ENCODE assay signal across 24 cellular contexts in genomic region chr14:36967892-36968555, GRCh38.
DNase-seq lines count a peak whose midpoint lies in the region; ATAC-seq and TF ChIP-seq lines count a peak whose summit lies in the region.
"Had no signal": no experiment of that assay in that cellular context is flagged by ENCODE, and none has a peak within 500 bp of the region (broad histone marks: within the 10 kb centered on the region; RNA-seq: fewer than 3 reads in every experiment).

No MANE protein-coding gene starts in this region.

- no peak overlapping the region for H3K27ac ChIP-seq in PC-3 (ENCODE audit: low read length)
- H3K27ac ChIP-seq in osteoblast (ENCODE audit: low read depth, low read length): no peak overlapping the region
- H3K27ac ChIP-seq: brain microvascular endothelial cell, KMS-11, parathyroid adenoma, testis had no signal

- intact Hi-C loops in PC-3 (cut with micrococcal nuclease): no loop called here

- H3K9ac ChIP-seq in PC-3 (ENCODE audit: low read length): no peak overlapping the region
- H3K9ac ChIP-seq: KMS-11, parathyroid adenoma had no signal

- DNase-seq in Daoy (ENCODE audit: low read depth): peak; percentile 68
- peak; percentile 45 for DNase-seq in PC-3
- DNase-seq in kidney glomerular epithelial cell (lab: John Stamatoyannopoulos, UW): peak; percentile 33
- peak; percentile 13 for DNase-seq in osteoblast (ENCODE audit: insufficient read length, low spot score, missing footprints)
- DNase-seq in GM10266 (ENCODE audit: extremely low spot score): no peak
- no peak for DNase-seq in stimulated activated CD4-positive, alpha-beta T cell treated with anti-CD3 and anti-CD28 coated beads, Interleukin-2, amount 100 ng/mL, for 24 hours
- DNase-seq: activated CD4-positive, alpha-beta T cell treated with anti-CD3 and anti-CD28 coated beads for 36 hours; activated naive CD4-positive, alpha-beta T cell treated with anti-CD3 and anti-CD28 coated beads, Interleukin-2, amount 10 ng/mL, durations not matched to agents 7 days and 5 days; brain microvascular endothelial cell; CD4-positive, alpha-beta T cell; effector CD4-positive, alpha-beta T cell; glutamatergic neuron; islet precursor cell; MM.1S; mucosa of descending colon; NCI-H2081; NCI-H226; stimulated activated CD8-positive, alpha-beta memory T cell treated with anti-CD3 and anti-CD28 coated beads, Interleukin-4, amount 100 ng/mL, for 48 hours; SW 1271; testis had no signal

- no TSS peak for BruUV-seq in PC-3 (replicated peaks; lab: Mats Ljungman, UMichigan)

- H2AFZ ChIP-seq in PC-3 (ENCODE audit: low read length): no peak overlapping the region
- H2AFZ ChIP-seq in osteoblast (ENCODE audit: low read length): peak overlapping the region; percentile 21
- H2AFZ ChIP-seq: parathyroid adenoma had no signal

- peaks cover under 1% of the 10 kb centered on the region for H3F3A ChIP-seq in PC-3 (ENCODE audit: low read length, unreplicated experiment)

- POLR2A ChIA-PET in PC-3 (lab: Charles Lee; ENCODE audit: unreplicated experiment): no interaction called here

- H3K9me2 ChIP-seq in PC-3 (replicated peaks; ENCODE audit: low read length): no peaks in the 10 kb centered on the region

- CTCF ChIA-PET in PC-3 (lab: Charles Lee): no interaction called here

- H4K20me1 ChIP-seq in PC-3 (ENCODE audit: low read length) (no peaks in the 10 kb centered on the region), osteoblast (ENCODE audit: insufficient read depth, low read length) (no peaks in the 10 kb centered on the region)

- no peaks in the 10 kb centered on the region for H3K9me3 ChIP-seq in PC-3 (ENCODE audit: low read length)
- H3K9me3 ChIP-seq in osteoblast (ENCODE audit: low read depth, low read length): no peaks in the 10 kb centered on the region
- H3K9me3 ChIP-seq: mucosa of descending colon, testis had no signal

- no peak for TF ChIP-seq CTCF in PC-3 (conservative IDR thresholded peaks at IDR 0.05; ENCODE audit: low read depth, low read length)
- TF ChIP-seq CTCF in osteoblast (IDR thresholded peaks at IDR 0.05; ENCODE audit: extremely low read depth, low read depth, low read length): no peak
- no peak for TF ChIP-seq CTCF in GM10266 (IDR thresholded peaks at IDR 0.05; ENCODE audit: control insufficient read depth, insufficient read depth, low read depth, missing control alignments)

- H3K4me1 ChIP-seq in PC-3 (ENCODE audit: insufficient read depth, low read length): peaks cover 17% of the 10 kb centered on the region
- no peaks in the 10 kb centered on the region for H3K4me1 ChIP-seq in osteoblast (ENCODE audit: insufficient read depth, low read length)
- H3K4me1 ChIP-seq: parathyroid adenoma, testis had no signal

- peak; percentile 70 for ATAC-seq in PC-3
- no peak for ATAC-seq in esophagus mucosa
- ATAC-seq: activated CD4-positive, alpha-beta T cell treated with anti-CD3 and anti-CD28 coated beads for 36 hours; activated T-helper 17 cell treated with anti-CD3 and anti-CD28 coated beads, Interleukin-2, amount 50 U/mL, for 72 hours; mucosa of descending colon had no signal

- H3K27me3 ChIP-seq in PC-3 (ENCODE audit: low read length) (no peaks in the 10 kb centered on the region), osteoblast (ENCODE audit: insufficient read depth, low read length) (no peaks in the 10 kb centered on the region)
- H3K27me3 ChIP-seq: brain microvascular endothelial cell, testis had no signal

- no peaks in the 10 kb centered on the region for H3K36me3 ChIP-seq in PC-3 (ENCODE audit: low read depth, low read length)
- no peaks in the 10 kb centered on the region for H3K36me3 ChIP-seq in osteoblast (ENCODE audit: insufficient read depth, low read length)
- H3K36me3 ChIP-seq: brain microvascular endothelial cell had no signal

- H3K4me2 ChIP-seq in PC-3 (ENCODE audit: low read length) (no peak overlapping the region), osteoblast (ENCODE audit: insufficient read depth, low read length) (peak overlapping the region; percentile 49)
- H3K4me2 ChIP-seq: KMS-11 had no signal

- H3K79me2 ChIP-seq in PC-3 (ENCODE audit: low read length) (no peaks in the 10 kb centered on the region), osteoblast (ENCODE audit: insufficient read depth, low read length) (no peaks in the 10 kb centered on the region)
- H3K79me2 ChIP-seq: parathyroid adenoma had no signal

- H3K4me3 ChIP-seq in PC-3 (ENCODE audit: low read length) (no peak overlapping the region), osteoblast (ENCODE audit: insufficient read depth, low read length) (no peak overlapping the region)
- H3K4me3 ChIP-seq: mucosa of descending colon, testis had no signal

Comparison
In these comparisons a context has a peak if more than half of its experiments do, and no peak if none do; other contexts are left out.
1. DNase-seq: peak in Daoy (single experiment), PC-3 (single experiment), kidney glomerular epithelial cell (single experiment) and osteoblast (single experiment); none in GM10266 (single experiment) and stimulated activated CD4-positive, alpha-beta T cell treated with anti-CD3 and anti-CD28 coated beads, Interleukin-2, amount 100 ng/mL, for 24 hours (0 of 2).